ENCODE assay signal across 8 cellular contexts in genomic region chr18:62717850-62718229, GRCh38. TPM values are rescaled to one million over a fixed set of nuclear protein-coding genes. Genes with fewer than 3 reads are reported as not detected.
DNase-seq lines count a peak whose midpoint lies in the region; ATAC-seq and TF ChIP-seq lines count a peak whose summit lies in the region.

No MANE protein-coding gene starts in this region.

- H3K4me3 ChIP-seq in DND-41 (ENCODE audit: low read depth in 1 of 2, low read length in 2 of 2) (peak overlapping the region in 1 of 2 experiments; percentile 74; a peak in 2 of 4 replicates), PC-9 (peak overlapping the region; percentile 61), osteoblast (ENCODE audit: insufficient read depth, low read length) (peak overlapping the region; percentile 64)

- peaks cover 53% of the 10 kb centered on the region for H3K4me1 ChIP-seq in DND-41 (ENCODE audit: insufficient read depth, low read length)
- H3K4me1 ChIP-seq in PC-9 (replicated peaks; ENCODE audit: insufficient read depth): peaks cover 31% of the 10 kb centered on the region
- peaks cover 16% of the 10 kb centered on the region for H3K4me1 ChIP-seq in osteoblast (ENCODE audit: insufficient read depth, low read length)

- H3F3A ChIP-seq in PC-9 (ENCODE audit: insufficient read depth, low read depth): peaks cover 9% of the 10 kb centered on the region; the same call in 1 of the 2 replicates

- intact Hi-C loops in PC-9 (cut with micrococcal nuclease; ENCODE audit: unreplicated experiment): loop anchor here (5.0 to 10.0 kb wide), 4 partner anchors 39 to 533 kb away; partner anchors contain the start of genes PIGN and RELCH

- TF ChIP-seq CTCF in DND-41 (IDR thresholded peaks at IDR 0.05; ENCODE audit: borderline replicate concordance, extremely low read depth, low read length, poor library complexity, severe bottlenecking) (no peak), PC-9 (conservative IDR thresholded peaks at IDR 0.05) (no peak), osteoblast (IDR thresholded peaks at IDR 0.05; ENCODE audit: extremely low read depth, low read depth, low read length) (no peak)

- DNase-seq in DND-41 (no peak), PC-9 (peak in 1 of 2 experiments; percentile 38), epithelial cell of prostate (ENCODE audit: low read depth, low spot score) (no peak), osteoblast (ENCODE audit: insufficient read length, low spot score, missing footprints) (no peak), T1000 (lab: John Stamatoyannopoulos, UW) (no peak), NCI-H510A (lab: John Stamatoyannopoulos, UW) (no peak), SKM-1 treated with dmso at 0.1 percent for 144 hours (lab: John Stamatoyannopoulos, UW; ENCODE audit: unreplicated experiment) (no peak)

- H3K9me2 ChIP-seq in PC-9 (ENCODE audit: insufficient read depth): no peaks in the 10 kb centered on the region

- H3K27ac ChIP-seq in DND-41 (ENCODE audit: low read length) (no peak overlapping the region), PC-9 (peak overlapping the region; percentile 64), epithelial cell of prostate (peak overlapping the region; percentile 81), osteoblast (ENCODE audit: low read depth, low read length) (no peak overlapping the region)

- no peaks in the 10 kb centered on the region for H3K27me3 ChIP-seq in DND-41 (ENCODE audit: insufficient read depth, low read length, poor library complexity)
- no peaks in the 10 kb centered on the region for H3K27me3 ChIP-seq in PC-9 (ENCODE audit: insufficient read depth, low read depth)
- H3K27me3 ChIP-seq in osteoblast (ENCODE audit: insufficient read depth, low read length): no peaks in the 10 kb centered on the region

- H2AFZ ChIP-seq in DND-41 (ENCODE audit: low read depth, low read length) (no peak overlapping the region), PC-9 (peak overlapping the region; percentile 59; the same call in 1 of the 2 replicates), osteoblast (ENCODE audit: low read length) (peak overlapping the region; percentile 52)

- H3K36me3 ChIP-seq in DND-41 (ENCODE audit: insufficient read depth, low read length) (no peaks in the 10 kb centered on the region), PC-9 (ENCODE audit: low read depth) (0 out of 2 replicates have a peak, but pooled peaks cover 3% of the 10 kb centered on the region), osteoblast (ENCODE audit: insufficient read depth, low read length) (no peaks in the 10 kb centered on the region)

- POLR2A ChIA-PET in PC-9 (lab: Charles Lee; ENCODE audit: unreplicated experiment): interaction anchor here (0.5 to 0.7 kb wide), 3 partner anchors 52 to 250 kb away, joined by 3 to 5 read pairs (median 3); no protein-coding TSS in a partner anchor

- H3K9me3 ChIP-seq in DND-41 (ENCODE audit: insufficient read depth, low read length, severe bottlenecking) (no peaks in the 10 kb centered on the region), PC-9 (ENCODE audit: insufficient read depth, low read depth) (no peaks in the 10 kb centered on the region), osteoblast (ENCODE audit: low read depth, low read length) (no peaks in the 10 kb centered on the region)

- ATAC-seq in DND-41 (ENCODE audit: insufficient read depth, low read depth) (no peak), GM18519 (IDR thresholded peaks at IDR 0.05; ENCODE audit: low FRiP score, unreplicated experiment) (no peak)

- no TSS peak for BruUV-seq in PC-9 (replicated peaks; lab: Mats Ljungman, UMichigan)

- CTCF ChIA-PET in PC-9 (lab: Charles Lee): no interaction called here

- peak overlapping the region; percentile 93 for H3K4me2 ChIP-seq in DND-41 (ENCODE audit: insufficient read depth, low read length)
- peak overlapping the region; percentile 86 for H3K4me2 ChIP-seq in PC-9
- H3K4me2 ChIP-seq in osteoblast (ENCODE audit: insufficient read depth, low read length): peak overlapping the region; percentile 98

- H3K79me2 ChIP-seq in DND-41 (ENCODE audit: insufficient read depth, low read length) (peaks cover 13% of the 10 kb centered on the region), PC-9 (ENCODE audit: low read depth) (peaks cover 59% of the 10 kb centered on the region), osteoblast (ENCODE audit: insufficient read depth, low read length) (peaks cover 12% of the 10 kb centered on the region)

- no peaks in the 10 kb centered on the region for H4K20me1 ChIP-seq in DND-41 (ENCODE audit: insufficient read depth, low read length)
- no peaks in the 10 kb centered on the region for H4K20me1 ChIP-seq in PC-9 (ENCODE audit: insufficient read depth)
- H4K20me1 ChIP-seq in osteoblast (ENCODE audit: insufficient read depth, low read length): peaks cover 6% of the 10 kb centered on the region

- peak overlapping the region; percentile 31; the same call in 1 of the 2 replicates for H3K9ac ChIP-seq in DND-41 (ENCODE audit: low read depth, low read length)

RNA-seq across cellular contexts. Expression of gene PHLPP1, which starts 2.5 kb away (rescaled TPM):
- total RNA-seq in PC-9 (2021) (21.1 and 21.3 TPM in 2 replicates), osteoblast (5.6 and 6.9 TPM in 2 replicates)

Comparison
In these comparisons a context has a peak if more than half of its experiments do, and no peak if none do; other contexts are left out.
1. H3K27ac ChIP-seq: peak in PC-9 (single experiment) and epithelial cell of prostate (single experiment); none in DND-41 (single experiment) and osteoblast (single experiment).
2. Peak in every context shown above with its lines, with median percentiles within 50 percentile points of each other: H3K4me2 ChIP-seq.